1 cellular context compared by ENCODE assay signal in the genomic region with DNA sequence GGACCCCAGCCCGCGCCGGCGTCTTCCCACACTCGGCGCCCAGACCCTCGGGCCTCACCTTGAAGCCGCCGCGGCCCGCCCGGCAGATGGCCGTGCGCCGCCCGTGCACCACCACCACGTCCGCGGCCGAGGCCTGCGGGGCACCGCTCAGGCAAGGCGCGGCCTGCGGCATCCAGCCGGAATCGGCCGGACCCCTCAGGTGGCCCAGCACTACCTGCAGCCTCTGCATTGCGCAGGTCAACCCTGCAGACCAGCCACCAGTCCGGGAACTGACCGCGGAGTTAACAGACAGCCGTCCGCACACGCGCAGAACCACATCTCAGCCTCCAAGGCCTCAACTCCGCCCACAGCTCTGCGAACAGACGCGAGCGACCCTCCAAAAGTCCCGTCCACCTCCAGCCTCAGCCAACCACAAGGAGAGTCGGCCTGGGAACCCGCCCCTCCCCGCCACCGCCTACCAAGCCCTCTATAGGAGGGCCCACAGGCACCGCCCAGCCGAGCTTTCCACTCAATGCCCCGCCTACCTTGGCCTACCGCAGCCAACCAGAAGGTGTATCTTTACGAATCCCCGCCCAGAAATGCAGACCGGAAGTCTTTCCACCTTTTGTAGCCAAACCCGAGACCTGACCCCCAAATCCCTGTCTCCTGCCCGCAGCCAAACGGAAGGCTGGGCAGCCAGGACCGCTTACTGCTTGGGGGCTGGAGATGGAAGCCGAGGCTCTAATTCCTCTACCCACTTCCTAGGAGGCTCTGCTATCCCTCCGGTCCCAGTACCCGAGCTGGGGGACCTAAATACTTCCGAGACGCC.
TF ChIP-seq lines count a peak whose summit lies in the region.

ACAA1 (minus strand) TSS at position 321 of the 808 bp plus-strand sequence; CDS start at position 229, 92 bp downstream.

TF ChIP-seq in K562, 482 proteins besides CTCF, POLR2A, EP300 and RAD21 (continued from another document and continues in another):
- TF ChIP-seq THRB (CRISPR knock-in tag; conservative IDR thresholded peaks at IDR 0.05) (0 out of 2 replicates have a peak, but pooled peaks have one; percentile 73), MXI1 (IDR thresholded peaks at IDR 0.05; ENCODE audit: low read depth, low read length) (0 out of 2 replicates have a peak, but pooled peaks have one; percentile 23), KDM1A (IDR thresholded peaks at IDR 0.05) (no peak), SPI1 (IDR thresholded peaks at IDR 0.05; ENCODE audit: borderline replicate concordance, low read depth, low read length) (peak; percentile 51; the same call in 1 of the 2 replicates), HNRNPLL (IDR thresholded peaks at IDR 0.05; ENCODE audit: low read depth, low read length, poor library complexity, severe bottlenecking) (peak; percentile 50), ZBED1 (IDR thresholded peaks at IDR 0.05) (no peak), STAG1 (CRISPR knock-in tag; IDR thresholded peaks at IDR 0.05; ENCODE audit: borderline replicate concordance) (peak; percentile 40; the same call in 1 of the 2 replicates), VEZF1 (CRISPR knock-in tag; IDR thresholded peaks at IDR 0.05) (peak; percentile 62), ZNF75A (CRISPR knock-in tag; IDR thresholded peaks at IDR 0.05) (0 out of 2 replicates have a peak, but pooled peaks have one; percentile 17), FOXM1 (IDR thresholded peaks at IDR 0.05; ENCODE audit: low read depth) (no peak), FOXM1 (CRISPR knock-in tag; IDR thresholded peaks at IDR 0.05; ENCODE audit: low read depth) (no peak; the same call in 1 of the 2 replicates), CSDE1 (IDR thresholded peaks at IDR 0.05) (no peak), ARID3B (CRISPR knock-in tag; IDR thresholded peaks at IDR 0.05; ENCODE audit: borderline replicate concordance) (0 out of 2 replicates have a peak, but pooled peaks have one; percentile 14), RCOR1 (IDR thresholded peaks at IDR 0.05; ENCODE audit: borderline replicate concordance in 1 of 2, low read depth in 2 of 2, low read length in 2 of 2) (peak in 1 of 2 experiments; percentile 2; a peak in 1 of 4 replicates), RBM39 (optimal IDR thresholded peaks at IDR 0.05; ENCODE audit: low read depth, low read length) (no peak), ZFPM2 (CRISPR knock-in tag; IDR thresholded peaks at IDR 0.05) (peak; percentile 71; the same call in 1 of the 2 replicates), POLR2B (IDR thresholded peaks at IDR 0.05; ENCODE audit: low read depth, partially characterized antibody) (peak; percentile 88), PHF8 (IDR thresholded peaks at IDR 0.05; ENCODE audit: borderline replicate concordance, low read length) (peak; percentile 89; the same call in 1 of the 2 replicates), CLOCK (CRISPR knock-in tag; IDR thresholded peaks at IDR 0.05; ENCODE audit: borderline replicate concordance) (no peak), HDAC8 (tag; IDR thresholded peaks at IDR 0.05) (peak; percentile 43; the same call in 1 of the 2 replicates), TBL1XR1 (IDR thresholded peaks at IDR 0.05; ENCODE audit: low read length in 2 of 2) (0 out of 4 replicates have a peak, but pooled peaks of 1 of the 2 experiments have one; percentile 15), ZNF133 (CRISPR knock-in tag; IDR thresholded peaks at IDR 0.05) (0 out of 2 replicates have a peak, but pooled peaks have one; percentile 69), TGIF2 (CRISPR knock-in tag; IDR thresholded peaks at IDR 0.05) (peak; percentile 49; the same call in 1 of the 2 replicates), SIN3A (IDR thresholded peaks at IDR 0.05; ENCODE audit: borderline replicate concordance in 2 of 2, control insufficient read depth in 1 of 2, low read depth in 2 of 2, low read length in 2 of 2) (0 out of 4 replicates have a peak, but pooled peaks of 1 of the 2 experiments have one; percentile 8), OTX1 (CRISPR knock-in tag; IDR thresholded peaks at IDR 0.05) (peak; percentile 83; the same call in 1 of the 2 replicates), MYNN (IDR thresholded peaks at IDR 0.05) (no peak), MYNN (CRISPR knock-in tag; IDR thresholded peaks at IDR 0.05) (no peak), ZNF644 (tag; IDR thresholded peaks at IDR 0.05; ENCODE audit: low read depth) (no peak), NR3C1 (CRISPR knock-in tag; IDR thresholded peaks at IDR 0.05) (0 out of 2 replicates have a peak, but pooled peaks have one; percentile 5), HDAC1 (IDR thresholded peaks at IDR 0.05) (peak in 1 of 2 experiments; percentile 7; a peak in 2 of 4 replicates), ZFX (CRISPR knock-in tag; IDR thresholded peaks at IDR 0.05) (peak; percentile 96), NCOA1 (IDR thresholded peaks at IDR 0.05; ENCODE audit: low read depth) (no peak)
- TF ChIP-seq, protein P1, sequence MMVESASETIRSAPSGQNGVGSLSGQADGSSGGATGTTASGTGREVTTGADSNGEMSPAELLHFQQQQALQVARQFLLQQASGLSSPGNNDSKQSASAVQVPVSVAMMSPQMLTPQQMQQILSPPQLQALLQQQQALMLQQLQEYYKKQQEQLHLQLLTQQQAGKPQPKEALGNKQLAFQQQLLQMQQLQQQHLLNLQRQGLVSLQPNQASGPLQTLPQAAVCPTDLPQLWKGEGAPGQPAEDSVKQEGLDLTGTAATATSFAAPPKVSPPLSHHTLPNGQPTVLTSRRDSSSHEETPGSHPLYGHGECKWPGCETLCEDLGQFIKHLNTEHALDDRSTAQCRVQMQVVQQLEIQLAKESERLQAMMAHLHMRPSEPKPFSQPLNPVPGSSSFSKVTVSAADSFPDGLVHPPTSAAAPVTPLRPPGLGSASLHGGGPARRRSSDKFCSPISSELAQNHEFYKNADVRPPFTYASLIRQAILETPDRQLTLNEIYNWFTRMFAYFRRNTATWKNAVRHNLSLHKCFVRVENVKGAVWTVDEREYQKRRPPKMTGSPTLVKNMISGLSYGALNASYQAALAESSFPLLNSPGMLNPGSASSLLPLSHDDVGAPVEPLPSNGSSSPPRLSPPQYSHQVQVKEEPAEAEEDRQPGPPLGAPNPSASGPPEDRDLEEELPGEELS (CRISPR knock-in tag; IDR thresholded peaks at IDR 0.05; ENCODE audit: borderline replicate concordance) = peak; percentile 76; the same call in 1 of the 2 replicates
- TF ChIP-seq, protein P2, sequence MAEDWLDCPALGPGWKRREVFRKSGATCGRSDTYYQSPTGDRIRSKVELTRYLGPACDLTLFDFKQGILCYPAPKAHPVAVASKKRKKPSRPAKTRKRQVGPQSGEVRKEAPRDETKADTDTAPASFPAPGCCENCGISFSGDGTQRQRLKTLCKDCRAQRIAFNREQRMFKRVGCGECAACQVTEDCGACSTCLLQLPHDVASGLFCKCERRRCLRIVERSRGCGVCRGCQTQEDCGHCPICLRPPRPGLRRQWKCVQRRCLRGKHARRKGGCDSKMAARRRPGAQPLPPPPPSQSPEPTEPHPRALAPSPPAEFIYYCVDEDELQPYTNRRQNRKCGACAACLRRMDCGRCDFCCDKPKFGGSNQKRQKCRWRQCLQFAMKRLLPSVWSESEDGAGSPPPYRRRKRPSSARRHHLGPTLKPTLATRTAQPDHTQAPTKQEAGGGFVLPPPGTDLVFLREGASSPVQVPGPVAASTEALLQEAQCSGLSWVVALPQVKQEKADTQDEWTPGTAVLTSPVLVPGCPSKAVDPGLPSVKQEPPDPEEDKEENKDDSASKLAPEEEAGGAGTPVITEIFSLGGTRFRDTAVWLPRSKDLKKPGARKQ (CRISPR knock-in tag; IDR thresholded peaks at IDR 0.05) = no peak
- TF ChIP-seq, protein P3, sequence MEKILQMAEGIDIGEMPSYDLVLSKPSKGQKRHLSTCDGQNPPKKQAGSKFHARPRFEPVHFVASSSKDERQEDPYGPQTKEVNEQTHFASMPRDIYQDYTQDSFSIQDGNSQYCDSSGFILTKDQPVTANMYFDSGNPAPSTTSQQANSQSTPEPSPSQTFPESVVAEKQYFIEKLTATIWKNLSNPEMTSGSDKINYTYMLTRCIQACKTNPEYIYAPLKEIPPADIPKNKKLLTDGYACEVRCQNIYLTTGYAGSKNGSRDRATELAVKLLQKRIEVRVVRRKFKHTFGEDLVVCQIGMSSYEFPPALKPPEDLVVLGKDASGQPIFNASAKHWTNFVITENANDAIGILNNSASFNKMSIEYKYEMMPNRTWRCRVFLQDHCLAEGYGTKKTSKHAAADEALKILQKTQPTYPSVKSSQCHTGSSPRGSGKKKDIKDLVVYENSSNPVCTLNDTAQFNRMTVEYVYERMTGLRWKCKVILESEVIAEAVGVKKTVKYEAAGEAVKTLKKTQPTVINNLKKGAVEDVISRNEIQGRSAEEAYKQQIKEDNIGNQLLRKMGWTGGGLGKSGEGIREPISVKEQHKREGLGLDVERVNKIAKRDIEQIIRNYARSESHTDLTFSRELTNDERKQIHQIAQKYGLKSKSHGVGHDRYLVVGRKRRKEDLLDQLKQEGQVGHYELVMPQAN (IDR thresholded peaks at IDR 0.05; ENCODE audit: borderline replicate concordance) = peak; percentile 75
- TF ChIP-seq, protein P4, sequence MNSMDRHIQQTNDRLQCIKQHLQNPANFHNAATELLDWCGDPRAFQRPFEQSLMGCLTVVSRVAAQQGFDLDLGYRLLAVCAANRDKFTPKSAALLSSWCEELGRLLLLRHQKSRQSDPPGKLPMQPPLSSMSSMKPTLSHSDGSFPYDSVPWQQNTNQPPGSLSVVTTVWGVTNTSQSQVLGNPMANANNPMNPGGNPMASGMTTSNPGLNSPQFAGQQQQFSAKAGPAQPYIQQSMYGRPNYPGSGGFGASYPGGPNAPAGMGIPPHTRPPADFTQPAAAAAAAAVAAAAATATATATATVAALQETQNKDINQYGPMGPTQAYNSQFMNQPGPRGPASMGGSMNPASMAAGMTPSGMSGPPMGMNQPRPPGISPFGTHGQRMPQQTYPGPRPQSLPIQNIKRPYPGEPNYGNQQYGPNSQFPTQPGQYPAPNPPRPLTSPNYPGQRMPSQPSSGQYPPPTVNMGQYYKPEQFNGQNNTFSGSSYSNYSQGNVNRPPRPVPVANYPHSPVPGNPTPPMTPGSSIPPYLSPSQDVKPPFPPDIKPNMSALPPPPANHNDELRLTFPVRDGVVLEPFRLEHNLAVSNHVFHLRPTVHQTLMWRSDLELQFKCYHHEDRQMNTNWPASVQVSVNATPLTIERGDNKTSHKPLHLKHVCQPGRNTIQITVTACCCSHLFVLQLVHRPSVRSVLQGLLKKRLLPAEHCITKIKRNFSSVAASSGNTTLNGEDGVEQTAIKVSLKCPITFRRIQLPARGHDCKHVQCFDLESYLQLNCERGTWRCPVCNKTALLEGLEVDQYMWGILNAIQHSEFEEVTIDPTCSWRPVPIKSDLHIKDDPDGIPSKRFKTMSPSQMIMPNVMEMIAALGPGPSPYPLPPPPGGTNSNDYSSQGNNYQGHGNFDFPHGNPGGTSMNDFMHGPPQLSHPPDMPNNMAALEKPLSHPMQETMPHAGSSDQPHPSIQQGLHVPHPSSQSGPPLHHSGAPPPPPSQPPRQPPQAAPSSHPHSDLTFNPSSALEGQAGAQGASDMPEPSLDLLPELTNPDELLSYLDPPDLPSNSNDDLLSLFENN (IDR thresholded peaks at IDR 0.05; ENCODE audit: low read depth in 2 of 2, low read length in 2 of 2) = no peak
- TF ChIP-seq, protein P5, sequence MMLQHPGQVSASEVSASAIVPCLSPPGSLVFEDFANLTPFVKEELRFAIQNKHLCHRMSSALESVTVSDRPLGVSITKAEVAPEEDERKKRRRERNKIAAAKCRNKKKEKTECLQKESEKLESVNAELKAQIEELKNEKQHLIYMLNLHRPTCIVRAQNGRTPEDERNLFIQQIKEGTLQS (IDR thresholded peaks at IDR 0.05) = no peak
- TF ChIP-seq, protein P5 (CRISPR knock-in tag; conservative IDR thresholded peaks at IDR 0.05) = no peak; the same call in 1 of the 2 replicates
